ENCODE assay signal across 10 cellular contexts in the genomic region with DNA sequence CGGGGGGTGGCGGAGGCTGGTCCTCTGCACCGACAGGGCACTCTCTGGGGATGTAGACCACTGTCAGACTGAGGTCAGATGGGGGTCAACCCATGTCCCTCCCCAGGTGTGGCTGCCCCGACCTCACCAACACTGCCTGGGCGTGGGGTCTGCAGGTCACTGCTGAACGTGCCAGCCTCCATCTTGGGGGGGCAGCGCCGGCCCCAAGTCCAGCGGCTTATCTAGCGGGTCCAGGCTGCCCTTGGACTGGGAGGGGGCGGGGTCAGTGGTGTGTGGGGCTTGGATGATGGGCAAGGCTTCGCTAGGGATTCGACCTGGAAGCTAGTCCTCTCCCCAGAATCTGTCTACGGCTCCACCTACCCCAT.
DNase-seq lines count a peak whose midpoint lies in the region; TF ChIP-seq lines count a peak whose summit lies in the region.
"Had no signal": no experiment of that assay in that cellular context is flagged by ENCODE, and none has a peak within 500 bp of the region (broad histone marks: within the 10 kb centered on the region; RNA-seq: fewer than 3 reads in every experiment).

No MANE protein-coding gene starts in this region.

- peak overlapping the region; percentile 32 for H3K4me3 ChIP-seq in A673 (ENCODE audit: low read depth, low read length, poor library complexity, severe bottlenecking)
- peak overlapping the region; percentile 12; the same call in 1 of the 2 replicates for H3K4me3 ChIP-seq in Karpas-422 (ENCODE audit: low read length)
- peak overlapping the region; percentile 50 for H3K4me3 ChIP-seq in ectodermal cell (ENCODE audit: insufficient read depth, low read depth, low read length)
- H3K4me3 ChIP-seq in neural cell (ENCODE audit: low read length) = peak overlapping the region; percentile 60
- no peak overlapping the region for H3K4me3 ChIP-seq in BE2C (ENCODE audit: low read depth, low read length)
- H3K4me3 ChIP-seq: PC-9 had no signal

- intact Hi-C loops in A673 (cut with micrococcal nuclease; ENCODE audit: unreplicated experiment) = loop anchor here (5.0 to 10.0 kb wide), 2 partner anchors 135 to 193 kb away; no protein-coding TSS in a partner anchor

- no peak overlapping the region for H2AFZ ChIP-seq in Karpas-422 (ENCODE audit: low read length)
- H2AFZ ChIP-seq in neural cell (ENCODE audit: low read depth, low read length) = no peak overlapping the region
- H2AFZ ChIP-seq: PC-9 had no signal

- CTCF ChIA-PET in A673 (lab: Charles Lee) = no interaction called here

- WGBS in ectodermal cell, 2 experiments = 49 to 52% methylated on average over 14 of the region's 14 CpGs

- TF ChIP-seq CTCF in A673 (conservative IDR thresholded peaks at IDR 0.05; ENCODE audit: low read depth, low read length) = no peak
- no peak for TF ChIP-seq CTCF in neural cell (IDR thresholded peaks at IDR 0.05; ENCODE audit: poor library complexity, severe bottlenecking)
- no peak for TF ChIP-seq CTCF in BE2C (IDR thresholded peaks at IDR 0.05; ENCODE audit: low read depth, low read length)

- no peak for TF ChIP-seq EP300 in neural cell (conservative IDR thresholded peaks at IDR 0.05; ENCODE audit: poor library complexity, severe bottlenecking)

- H3K79me2 ChIP-seq in Karpas-422 (ENCODE audit: low read length) (no peaks in the 10 kb centered on the region), neural cell (replicated peaks; ENCODE audit: insufficient read depth, low read length) (no peaks in the 10 kb centered on the region)

- no peaks in the 10 kb centered on the region for H3K36me3 ChIP-seq in A673 (ENCODE audit: insufficient read depth, low read length, poor library complexity, severe bottlenecking)
- no peaks in the 10 kb centered on the region for H3K36me3 ChIP-seq in Karpas-422 (ENCODE audit: insufficient read depth, low read length)
- H3K36me3 ChIP-seq in ectodermal cell (ENCODE audit: control insufficient read depth, insufficient read depth, low read length) = no peaks in the 10 kb centered on the region
- H3K36me3 ChIP-seq in neural cell (ENCODE audit: insufficient read depth, low read length) = no peaks in the 10 kb centered on the region
- no peaks in the 10 kb centered on the region for H3K36me3 ChIP-seq in BE2C

- no peaks in the 10 kb centered on the region for H3F3A ChIP-seq in neural cell (ENCODE audit: insufficient read depth, low read length, poor library complexity, severe bottlenecking)

- H3K9me3 ChIP-seq in A673 (ENCODE audit: low read depth, low read length, poor library complexity, severe bottlenecking) (no peaks in the 10 kb centered on the region), Karpas-422 (ENCODE audit: low read length) (no peaks in the 10 kb centered on the region), ectodermal cell (ENCODE audit: control insufficient read depth, low read length) (no peaks in the 10 kb centered on the region), neural cell (ENCODE audit: low read length) (no peaks in the 10 kb centered on the region), BE2C (no peaks in the 10 kb centered on the region)

- peak overlapping the region; percentile 49 for H3K4me2 ChIP-seq in Karpas-422 (ENCODE audit: low read depth, low read length, poor library complexity, severe bottlenecking)
- H3K4me2 ChIP-seq in neural cell (ENCODE audit: low read length) = no peak overlapping the region
- H3K4me2 ChIP-seq: PC-9 had no signal

- POLR2A ChIA-PET in A673 (lab: Charles Lee; ENCODE audit: low non-redundant PET) = no interaction called here

- H3K9me2 ChIP-seq in Karpas-422 (replicated peaks; ENCODE audit: insufficient read depth, low read length) (no peaks in the 10 kb centered on the region), neural cell (ENCODE audit: insufficient read depth, low read length) (no peaks in the 10 kb centered on the region)

- H3K27me3 ChIP-seq in A673 (replicated peaks; ENCODE audit: insufficient read depth, low read depth, low read length, poor library complexity) (no peaks in the 10 kb centered on the region), Karpas-422 (ENCODE audit: low read length) (no peaks in the 10 kb centered on the region), ectodermal cell (ENCODE audit: control insufficient read depth, insufficient read depth, low read length, poor library complexity, severe bottlenecking) (peaks cover 5% of the 10 kb centered on the region), neural cell (ENCODE audit: insufficient read depth, low read depth, low read length) (no peaks in the 10 kb centered on the region), BE2C (no peaks in the 10 kb centered on the region)

- no peak overlapping the region for H3K9ac ChIP-seq in Karpas-422 (ENCODE audit: low read length)
- peak overlapping the region; percentile 57 for H3K9ac ChIP-seq in neural cell (ENCODE audit: low read length)

- no TSS peak for BruUV-seq in A673 (replicated peaks; lab: Mats Ljungman, UMichigan)

- TF ChIP-seq RAD21 in neural cell (conservative IDR thresholded peaks at IDR 0.05) = no peak

- H3K4me1 ChIP-seq in A673 (ENCODE audit: insufficient read depth, low read length, poor library complexity, severe bottlenecking) = no peaks in the 10 kb centered on the region
- H3K4me1 ChIP-seq in Karpas-422 (ENCODE audit: low read length) = peaks cover 20% of the 10 kb centered on the region
- peaks cover 19% of the 10 kb centered on the region for H3K4me1 ChIP-seq in ectodermal cell (ENCODE audit: control insufficient read depth, insufficient read depth, low read length)
- peaks cover 3% of the 10 kb centered on the region; the same call in 1 of the 2 replicates for H3K4me1 ChIP-seq in BE2C

- 0 out of 2 replicates have a peak, but pooled peaks cover 7% of the 10 kb centered on the region for H4K20me1 ChIP-seq in Karpas-422 (ENCODE audit: insufficient read depth, low read depth, low read length)
- no peaks in the 10 kb centered on the region for H4K20me1 ChIP-seq in neural cell (ENCODE audit: insufficient read depth)

- DNase-seq in A673 (ENCODE audit: low spot score) = no peak
- DNase-seq in Karpas-422 = no peak
- no peak for DNase-seq in BE2C
- no peak for DNase-seq in SHP77 (lab: John Stamatoyannopoulos, UW)
- no peak for DNase-seq in activated CD4-positive, alpha-beta T cell treated with anti-CD3 and anti-CD28 coated beads for 1 hour
- DNase-seq in HK-2 (ENCODE audit: unreplicated experiment) = no peak
- DNase-seq: NCI-H1092 treated with DMSO at 0.1 percent for 48 hours had no signal

- no peak overlapping the region for H3K27ac ChIP-seq in A673 (ENCODE audit: low read depth, low read length, poor library complexity, severe bottlenecking)
- no peak overlapping the region for H3K27ac ChIP-seq in Karpas-422 (ENCODE audit: low read length)
- no peak overlapping the region for H3K27ac ChIP-seq in ectodermal cell (ENCODE audit: insufficient read depth, low read depth, low read length, poor library complexity, severe bottlenecking)
- no peak overlapping the region for H3K27ac ChIP-seq in neural cell (ENCODE audit: low read length)
- H3K27ac ChIP-seq: PC-9 had no signal

TF ChIP-seq in neural cell, 6 proteins besides CTCF, POLR2A, EP300 and RAD21:
- TF ChIP-seq SMC3 (conservative IDR thresholded peaks at IDR 0.05; ENCODE audit: poor library complexity) = no peak
- TF ChIP-seq, protein P1, sequence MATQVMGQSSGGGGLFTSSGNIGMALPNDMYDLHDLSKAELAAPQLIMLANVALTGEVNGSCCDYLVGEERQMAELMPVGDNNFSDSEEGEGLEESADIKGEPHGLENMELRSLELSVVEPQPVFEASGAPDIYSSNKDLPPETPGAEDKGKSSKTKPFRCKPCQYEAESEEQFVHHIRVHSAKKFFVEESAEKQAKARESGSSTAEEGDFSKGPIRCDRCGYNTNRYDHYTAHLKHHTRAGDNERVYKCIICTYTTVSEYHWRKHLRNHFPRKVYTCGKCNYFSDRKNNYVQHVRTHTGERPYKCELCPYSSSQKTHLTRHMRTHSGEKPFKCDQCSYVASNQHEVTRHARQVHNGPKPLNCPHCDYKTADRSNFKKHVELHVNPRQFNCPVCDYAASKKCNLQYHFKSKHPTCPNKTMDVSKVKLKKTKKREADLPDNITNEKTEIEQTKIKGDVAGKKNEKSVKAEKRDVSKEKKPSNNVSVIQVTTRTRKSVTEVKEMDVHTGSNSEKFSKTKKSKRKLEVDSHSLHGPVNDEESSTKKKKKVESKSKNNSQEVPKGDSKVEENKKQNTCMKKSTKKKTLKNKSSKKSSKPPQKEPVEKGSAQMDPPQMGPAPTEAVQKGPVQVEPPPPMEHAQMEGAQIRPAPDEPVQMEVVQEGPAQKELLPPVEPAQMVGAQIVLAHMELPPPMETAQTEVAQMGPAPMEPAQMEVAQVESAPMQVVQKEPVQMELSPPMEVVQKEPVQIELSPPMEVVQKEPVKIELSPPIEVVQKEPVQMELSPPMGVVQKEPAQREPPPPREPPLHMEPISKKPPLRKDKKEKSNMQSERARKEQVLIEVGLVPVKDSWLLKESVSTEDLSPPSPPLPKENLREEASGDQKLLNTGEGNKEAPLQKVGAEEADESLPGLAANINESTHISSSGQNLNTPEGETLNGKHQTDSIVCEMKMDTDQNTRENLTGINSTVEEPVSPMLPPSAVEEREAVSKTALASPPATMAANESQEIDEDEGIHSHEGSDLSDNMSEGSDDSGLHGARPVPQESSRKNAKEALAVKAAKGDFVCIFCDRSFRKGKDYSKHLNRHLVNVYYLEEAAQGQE (IDR thresholded peaks at IDR 0.05; ENCODE audit: borderline replicate concordance) = no peak
- TF ChIP-seq TAF1 (IDR thresholded peaks at IDR 0.05; ENCODE audit: low read depth) = no peak
- TF ChIP-seq EZH2 (IDR thresholded peaks at IDR 0.05; ENCODE audit: borderline replicate concordance, insufficient read depth, low read length, poor library complexity, severe bottlenecking) = no peak
- TF ChIP-seq MXI1 (conservative IDR thresholded peaks at IDR 0.05; ENCODE audit: poor library complexity, severe bottlenecking) = no peak
- no peak for TF ChIP-seq POLR2AphosphoS5 (IDR thresholded peaks at IDR 0.05)
